ENCODE assay signal across 9 cellular contexts in genomic region chrX:17375361-17375630, GRCh38. TPM values are rescaled to one million over a fixed set of nuclear protein-coding genes. Genes with fewer than 3 reads are reported as not detected.
A peak's percentile ranks its signal among the peaks of the same experiment; 100 is the strongest.
DNase-seq lines count a peak whose midpoint lies in the region; ATAC-seq and TF ChIP-seq lines count a peak whose summit lies in the region.
"Had no signal": no experiment of that assay in that cellular context is flagged by ENCODE, and none has a peak within 500 bp of the region (broad histone marks: within the 10 kb centered on the region; RNA-seq: fewer than 3 reads in every experiment).

No MANE protein-coding gene starts in this region.

- intact Hi-C loops in CD14-positive monocyte (cut with micrococcal nuclease): no loop called here

- POLR2A ChIA-PET in RWPE1 (lab: Yijun Ruan, JAX; ENCODE audit: low non-redundant PET): no interaction called here

- no peak for ATAC-seq in HG02884 (IDR thresholded peaks at IDR 0.05; ENCODE audit: unreplicated experiment)

- no peaks in the 10 kb centered on the region for H3K79me2 ChIP-seq in trophoblast cell (ENCODE audit: control insufficient read depth, insufficient read depth, low read length, poor library complexity)

- peaks cover 0 to 16% (median 7%) of the 10 kb centered on the region in 7 donors for H3K9me3 Mint-ChIP-seq in CD14-positive monocyte

- TF ChIP-seq CTCF in CD14-positive monocyte (IDR thresholded peaks at IDR 0.05) (no peak), RWPE1 (conservative IDR thresholded peaks at IDR 0.05; ENCODE audit: low read depth) (no peak), foreskin fibroblast (IDR thresholded peaks at IDR 0.05; ENCODE audit: low read depth, low read length) (no peak)

- no peaks in the 10 kb centered on the region for H3K36me3 Mint-ChIP-seq in CD14-positive monocyte

- H3K27ac ChIP-seq in RWPE1 (peak overlapping the region; percentile 85), trophoblast cell (ENCODE audit: low read depth, low read length) (no peak overlapping the region)

- H3K4me1 ChIP-seq in trophoblast cell (ENCODE audit: control insufficient read depth in 1 of 2, insufficient read depth in 2 of 2, low read length in 2 of 2): peaks cover 3 to 12% of the 10 kb centered on the region in 2 experiments

- no peak overlapping the region for H2BK5ac ChIP-seq in trophoblast cell (ENCODE audit: low read depth, low read length, poor library complexity)

- no peak overlapping the region for H2AK5ac ChIP-seq in trophoblast cell (ENCODE audit: low read length)

- no peak overlapping the region for H3K9ac ChIP-seq in trophoblast cell (ENCODE audit: low read length)

- peak overlapping the region; percentile 75 for H3K4me2 ChIP-seq in trophoblast cell (ENCODE audit: low read length)

- H3K4me1 Mint-ChIP-seq in CD14-positive monocyte: peaks cover 3% of the 10 kb centered on the region

- no peak overlapping the region for H4K12ac ChIP-seq in trophoblast cell (ENCODE audit: low read depth, low read length)

- H2BK120ac ChIP-seq in trophoblast cell (ENCODE audit: insufficient read depth, low read length, poor library complexity): no peak overlapping the region

- no peak overlapping the region for H3K18ac ChIP-seq in trophoblast cell (ENCODE audit: low read length)

- no peak overlapping the region for H4K91ac ChIP-seq in trophoblast cell (ENCODE audit: low read depth, low read length)

- no peak overlapping the region for H4K8ac ChIP-seq in trophoblast cell (ENCODE audit: low read depth, low read length)

- H3K4me3 ChIP-seq in foreskin fibroblast (ENCODE audit: low read depth in 1 of 2, low read length in 2 of 2): peak overlapping the region; percentile 66 to 82
- peak overlapping the region; percentile 68 for H3K4me3 ChIP-seq in trophoblast cell (ENCODE audit: low read depth, low read length)

- peaks cover 60 to 83% (median 63%) of the 10 kb centered on the region in 3 donors for H3K27me3 Mint-ChIP-seq in CD14-positive monocyte (ENCODE audit: low read depth in 3 of 3)

- H3K4me3 Mint-ChIP-seq in CD14-positive monocyte: peak overlapping the region; percentile 45 to 79

- H3K9me3 ChIP-seq in trophoblast cell (ENCODE audit: insufficient read depth, low read depth, low read length): peaks cover 2% of the 10 kb centered on the region

- H3K27me3 ChIP-seq in trophoblast cell (ENCODE audit: insufficient read depth, low read length): no peaks in the 10 kb centered on the region

- no peak overlapping the region for H2BK12ac ChIP-seq in trophoblast cell (ENCODE audit: low read length)

- no peak for DNase-seq in CD14-positive monocyte (ENCODE audit: low spot score)
- DNase-seq in RWPE1 (ENCODE audit: low spot score): no peak
- DNase-seq in foreskin fibroblast: no peak
- peak in 1 of 2 donors; percentile 0 for DNase-seq in trophoblast cell
- DNase-seq in NCI-H1092 treated with DMSO at 0.1 percent for 48 hours (lab: John Stamatoyannopoulos, UW): no peak
- DNase-seq in NCI-H187 treated with DMSO at 0.1 percent for 48 hours (lab: John Stamatoyannopoulos, UW): no peak
- no peak for DNase-seq in NCI-H446 treated with DMSO at 0.1 percent for 48 hours (lab: John Stamatoyannopoulos, UW)
- DNase-seq: GF-D8 had no signal

- no peaks in the 10 kb centered on the region for H3K79me1 ChIP-seq in trophoblast cell (ENCODE audit: low read length)

- WGBS in trophoblast cell (ENCODE audit: extremely low coverage, insufficient coverage, insufficient read length): no CpG with 5 or more reads among the region's 17 CpGs

- no peak overlapping the region for H3K4ac ChIP-seq in trophoblast cell (ENCODE audit: low read depth, low read length)

- H3K36me3 ChIP-seq in trophoblast cell (ENCODE audit: control insufficient read depth in 1 of 2, insufficient read depth in 2 of 2, low read length in 2 of 2): no peaks in the 10 kb centered on the region

- H3K23ac ChIP-seq in trophoblast cell (ENCODE audit: low read length): no peak overlapping the region

- no peak overlapping the region for H2AFZ ChIP-seq in trophoblast cell (ENCODE audit: insufficient read depth, low read length, poor library complexity)

- no peak overlapping the region for H3K27ac Mint-ChIP-seq in CD14-positive monocyte

- H3K14ac ChIP-seq in trophoblast cell (ENCODE audit: low read length): no peak overlapping the region

- CTCF ChIA-PET in RWPE1 (lab: Yijun Ruan, JAX): no interaction called here

RNA-seq across cellular contexts. Expression of gene NHS, which starts 0.3 kb away (rescaled TPM):
- 1 to 10 TPM in 1 of 2 donors, under 1 TPM in 1; 0.86 to 1.3 TPM for polyA plus RNA-seq in CD14-positive monocyte
- polyA plus RNA-seq in trophoblast cell (2013): 1.1 and 1.2 TPM in 2 replicates
